ENCODE assay signal across 20 cellular contexts in genomic region chr17:82452162-82452561, GRCh38. TPM values are rescaled to one million over a fixed set of nuclear protein-coding genes. Genes with fewer than 3 reads are reported as not detected.
DNase-seq lines count a peak whose midpoint lies in the region; ATAC-seq, FAIRE-seq and TF ChIP-seq lines count a peak whose summit lies in the region.
"Had no signal": no experiment of that assay in that cellular context is flagged by ENCODE, and none has a peak within 500 bp of the region (broad histone marks: within the 10 kb centered on the region; RNA-seq: fewer than 3 reads in every experiment).

No MANE protein-coding gene starts in this region.

- CTCF ChIA-PET in activated CD4-positive, alpha-beta memory T cell treated with anti-CD3 and anti-CD28 coated beads for 36 hours (lab: Charles Lee) = no interaction called here

- H3K4me1 ChIP-seq in spleen (peaks cover 11 to 70% (median 49%) of the 10 kb centered on the region in 6 donors), GM23338 (ENCODE audit: insufficient read depth) (peaks cover 17% of the 10 kb centered on the region; the same call in 1 of the 2 replicates)

- H3K27ac ChIP-seq in spleen (peak overlapping the region in 7 of 8 donors; percentile 94 to 100 (median 99)), GM23338 (ENCODE audit: low read depth) (no peak overlapping the region)
- H3K27ac ChIP-seq: foreskin keratinocyte had no signal

- H3K9me3 ChIP-seq in spleen = no peaks in the 10 kb centered on the region
- H3K9me3 ChIP-seq: Caco-2, mucosa of descending colon, vagina had no signal

- peaks cover 31% of the 10 kb centered on the region for H3K4me1 Mint-ChIP-seq in activated T-cell treated with anti-CD3 and anti-CD28 coated beads, Interleukin-2, amount 50 U/mL, for 72 hours (ENCODE audit: low read depth)
- H3K4me1 Mint-ChIP-seq in activated CD4-positive, alpha-beta memory T cell treated with anti-CD3 and anti-CD28 coated beads for 36 hours (ENCODE audit: low read depth) = peaks cover 46% of the 10 kb centered on the region
- peaks cover 22% of the 10 kb centered on the region for H3K4me1 Mint-ChIP-seq in endothelial cell (ENCODE audit: unreplicated experiment)
- peaks cover 19% of the 10 kb centered on the region for H3K4me1 Mint-ChIP-seq in GM23338

- H3K27ac Mint-ChIP-seq in activated T-cell treated with anti-CD3 and anti-CD28 coated beads, Interleukin-2, amount 50 U/mL, for 72 hours = peak overlapping the region; percentile 99
- H3K27ac Mint-ChIP-seq in activated CD4-positive, alpha-beta memory T cell treated with anti-CD3 and anti-CD28 coated beads for 36 hours = peak overlapping the region; percentile 99
- H3K27ac Mint-ChIP-seq in endothelial cell (ENCODE audit: unreplicated experiment) (no peak overlapping the region), GM23338 (no peak overlapping the region)

- DNase-seq in activated T-cell treated with anti-CD3 and anti-CD28 coated beads, Interleukin-2, amount 50 U/mL, for 72 hours = no peak
- DNase-seq in activated T-cell treated with anti-CD3 and anti-CD28 coated beads for 4 hours (no peak), endothelial cell (ENCODE audit: low spot score) (no peak), spleen (no peak), HTR-8/SVneo (ENCODE audit: insufficient read length, low spot score) (no peak), GM23338 (ENCODE audit: low spot score) (no peak)
- no peak for DNase-seq in activated CD4-positive, alpha-beta memory T cell treated with anti-CD3 and anti-CD28 coated beads for 36 hours
- DNase-seq: Caco-2; foreskin keratinocyte; left colon; mucosa of descending colon; NCI-H1048; NCI-H2081; NCI-H526 treated with DMSO at 0.1 percent for 48 hours; OCI-M1; stimulated activated CD4-positive, alpha-beta T cell treated with anti-CD3 and anti-CD28 coated beads, Interleukin-12 subunit alpha, Interleukin-12 subunit beta, amount 100 ng/mL, for 4 hours; stimulated activated naive CD8-positive, alpha-beta T cell treated with anti-CD3 and anti-CD28 coated beads, Interleukin-15, Interleukin-2, amounts not matched to agents 100 U/mL and 50 U/mL, for 24 hours had no signal

- POLR2A ChIA-PET in activated CD4-positive, alpha-beta memory T cell treated with anti-CD3 and anti-CD28 coated beads for 36 hours (lab: Charles Lee) = interaction anchor here (1.1 kb wide), 1 partner anchor 154 kb away, joined by 3 read pairs; no protein-coding TSS in a partner anchor

- H3K4me3 Mint-ChIP-seq in activated T-cell treated with anti-CD3 and anti-CD28 coated beads, Interleukin-2, amount 50 U/mL, for 72 hours = peak overlapping the region; percentile 97 to 98
- H3K4me3 Mint-ChIP-seq in activated CD4-positive, alpha-beta memory T cell treated with anti-CD3 and anti-CD28 coated beads for 36 hours = peak overlapping the region; percentile 85
- H3K4me3 Mint-ChIP-seq in endothelial cell (ENCODE audit: unreplicated experiment) (peak overlapping the region; percentile 42), GM23338 (no peak overlapping the region)

- H4K20me1 ChIP-seq in GM23338 (replicated peaks; ENCODE audit: insufficient read depth) = no peaks in the 10 kb centered on the region; the same call in 1 of the 2 replicates

- H3K79me2 ChIP-seq in GM23338 (replicated peaks; ENCODE audit: insufficient read depth) = 0 out of 2 replicates have a peak, but pooled peaks cover 5% of the 10 kb centered on the region

- no peak for FAIRE-seq in HTR-8/SVneo (lab: Jason Lieb, UNC)
- FAIRE-seq: colon had no signal

- 90 to 97% (median 91%) methylated on average over 3 of the region's 3 CpGs for WGBS in spleen, 5 donors

- H3K9me3 Mint-ChIP-seq in activated T-cell treated with anti-CD3 and anti-CD28 coated beads, Interleukin-2, amount 50 U/mL, for 72 hours = peaks cover 0 to 3% of the 10 kb centered on the region in 2 donors
- no peaks in the 10 kb centered on the region for H3K9me3 Mint-ChIP-seq in activated CD4-positive, alpha-beta memory T cell treated with anti-CD3 and anti-CD28 coated beads for 36 hours
- no peaks in the 10 kb centered on the region for H3K9me3 Mint-ChIP-seq in endothelial cell (ENCODE audit: unreplicated experiment)
- peaks cover 39% of the 10 kb centered on the region for H3K9me3 Mint-ChIP-seq in GM23338

- TF ChIP-seq CTCF in endothelial cell (IDR thresholded peaks at IDR 0.05; ENCODE audit: unreplicated experiment) (no peak), spleen (IDR thresholded peaks at IDR 0.05 in 8 of 11, conservative IDR thresholded peaks at IDR 0.05 in 3 of 11) (no peak), GM23338 (conservative IDR thresholded peaks at IDR 0.05; ENCODE audit: low read depth in 2 of 2) (no peak)

- intact Hi-C loops in activated CD4-positive, alpha-beta memory T cell treated with anti-CD3 and anti-CD28 coated beads for 36 hours (cut with micrococcal nuclease) = loop anchor here (10.0 kb wide), 1 partner anchor 357 kb away; the partner anchor contains the start of gene FASN
- intact Hi-C loops in spleen (cut with DNase I; ENCODE audit: low total_unique reads) = no loop called here

- H3K36me3 Mint-ChIP-seq in activated T-cell treated with anti-CD3 and anti-CD28 coated beads, Interleukin-2, amount 50 U/mL, for 72 hours (ENCODE audit: insufficient read depth in 2 of 2) = peaks cover 12 to 17% of the 10 kb centered on the region in 2 donors
- H3K36me3 Mint-ChIP-seq in activated CD4-positive, alpha-beta memory T cell treated with anti-CD3 and anti-CD28 coated beads for 36 hours = peaks cover 23% of the 10 kb centered on the region
- H3K36me3 Mint-ChIP-seq in endothelial cell (ENCODE audit: low read depth, unreplicated experiment) (peaks cover 5% of the 10 kb centered on the region), GM23338 (ENCODE audit: low read depth) (peaks cover 3% of the 10 kb centered on the region; the same call in 2 of the 3 replicates)

- no peak overlapping the region for H3K4me2 ChIP-seq in GM23338

- H3K36me3 ChIP-seq in spleen = peaks cover 0 to 10% (median 7%) of the 10 kb centered on the region in 6 donors
- H3K36me3 ChIP-seq in GM23338 (ENCODE audit: insufficient read depth) = no peaks in the 10 kb centered on the region
- H3K36me3 ChIP-seq: vagina had no signal

- no peaks in the 10 kb centered on the region for H3K27me3 ChIP-seq in spleen (replicated peaks in 1 of 7)
- H3K27me3 ChIP-seq in GM23338 (ENCODE audit: insufficient read depth) = no peaks in the 10 kb centered on the region
- H3K27me3 ChIP-seq: foreskin keratinocyte, vagina had no signal

- no peaks in the 10 kb centered on the region; the same call in 1 of the 2 replicates for H3K9me2 ChIP-seq in GM23338 (ENCODE audit: insufficient read depth)

- H2AFZ ChIP-seq in GM23338 = no peak overlapping the region

- H3K27me3 Mint-ChIP-seq in activated T-cell treated with anti-CD3 and anti-CD28 coated beads, Interleukin-2, amount 50 U/mL, for 72 hours (ENCODE audit: low read depth) = no peaks in the 10 kb centered on the region
- no peaks in the 10 kb centered on the region for H3K27me3 Mint-ChIP-seq in activated CD4-positive, alpha-beta memory T cell treated with anti-CD3 and anti-CD28 coated beads for 36 hours
- H3K27me3 Mint-ChIP-seq in endothelial cell (ENCODE audit: unreplicated experiment) = peaks cover 9% of the 10 kb centered on the region
- H3K27me3 Mint-ChIP-seq in GM23338 (ENCODE audit: insufficient read depth, low read depth, poor library complexity) = peaks cover 11% of the 10 kb centered on the region

- ATAC-seq in activated T-cell treated with anti-CD3 and anti-CD28 coated beads, Interleukin-2, amount 50 U/mL, for 72 hours (replicated peaks in 1 of 2) = no peak
- ATAC-seq in HG02610 (IDR thresholded peaks at IDR 0.05; ENCODE audit: unreplicated experiment) (no peak), GM23338 (no peak)
- ATAC-seq: foreskin keratinocyte; left colon; mucosa of descending colon; stimulated activated naive CD8-positive, alpha-beta T cell treated with anti-CD3 and anti-CD28 coated beads, Interleukin-15, Interleukin-2, amounts not matched to agents 100 U/mL and 50 U/mL, for 24 hours had no signal

- H3F3A ChIP-seq in GM23338 (replicated peaks; ENCODE audit: low read depth) = 0 out of 2 replicates have a peak, but pooled peaks cover 3% of the 10 kb centered on the region

- H3K4me3 ChIP-seq in spleen = no peak overlapping the region
- no peak overlapping the region for H3K4me3 ChIP-seq in GM23338
- H3K4me3 ChIP-seq: mucosa of descending colon, vagina had no signal

- TF ChIP-seq POLR2A in spleen (IDR thresholded peaks at IDR 0.05) = no peak

RNA-seq across cellular contexts. Expression of gene CYBC1, which starts 1.6 kb away (rescaled TPM):
- 100 to 1,000 TPM; 256 to 300 TPM for total RNA-seq in activated T-cell treated with anti-CD3 and anti-CD28 coated beads, Interleukin-2, amount 50 U/mL, for 72 hours
- 100 to 1,000 TPM; 333 to 343 TPM for total RNA-seq in activated CD4-positive, alpha-beta memory T cell treated with anti-CD3 and anti-CD28 coated beads for 36 hours
- total RNA-seq in endothelial cell (ENCODE audit: unreplicated experiment) = 75.7 TPM
- 100 to 1,000 TPM; 225 to 333 (median 288) TPM for total RNA-seq in spleen
- 100 to 1,000 TPM; 105 to 192 (median 132) TPM for polyA plus RNA-seq in spleen
- 61.2 and 72.4 TPM in 2 replicates for total RNA-seq in GM23338 (2014; rRNA removed; shearing (Covaris generic))
- polyA plus RNA-seq in GM23338 (2016; fragmentation: Nextera tagmentation; extraction: Ambion mirVana) = 22.5 and 24.7 TPM in 2 replicates

RNA-seq across cellular contexts. Expression of gene NARF, which starts 6.4 kb away (rescaled TPM):
- 100 to 1,000 TPM in 1 of 2 donors, 10 to 100 TPM in 1; 90.4 to 120 TPM for total RNA-seq in activated T-cell treated with anti-CD3 and anti-CD28 coated beads, Interleukin-2, amount 50 U/mL, for 72 hours
- total RNA-seq in activated CD4-positive, alpha-beta memory T cell treated with anti-CD3 and anti-CD28 coated beads for 36 hours = 100 to 1,000 TPM; 101 to 110 TPM
- total RNA-seq in endothelial cell (ENCODE audit: unreplicated experiment) (88.7 TPM), spleen (100 to 1,000 TPM in 3 of 7 donors, 10 to 100 TPM in 4; 59.5 to 127 (median 93.0) TPM)
- polyA plus RNA-seq in spleen (100 to 1,000 TPM in 2 of 3 donors, 10 to 100 TPM in 1; 75.7 to 117 (median 116) TPM), GM23338 (2016; fragmentation: Nextera tagmentation; extraction: Ambion mirVana) (67.1 and 69.5 TPM in 2 replicates)
- 66.1 and 83.8 TPM in 2 replicates for total RNA-seq in GM23338 (2014; rRNA removed; shearing (Covaris generic))

RNA-seq across cellular contexts. Expression of gene OGFOD3, which starts 33.8 kb away (rescaled TPM):
- 10 to 100 TPM; 17.2 to 17.7 TPM for total RNA-seq in activated T-cell treated with anti-CD3 and anti-CD28 coated beads, Interleukin-2, amount 50 U/mL, for 72 hours
- 10 to 100 TPM; 29.7 to 32.2 TPM for total RNA-seq in activated CD4-positive, alpha-beta memory T cell treated with anti-CD3 and anti-CD28 coated beads for 36 hours
- total RNA-seq in endothelial cell (ENCODE audit: unreplicated experiment) = 15.7 TPM
- total RNA-seq in spleen = 10 to 100 TPM; 21.3 to 28.1 (median 23.1) TPM
- polyA plus RNA-seq in spleen = 10 to 100 TPM; 10.3 to 17.9 (median 12.9) TPM
- total RNA-seq in GM23338 (2014; rRNA removed; shearing (Covaris generic)) = 24.6 and 30.8 TPM in 2 replicates
- polyA plus RNA-seq in GM23338 (2016; fragmentation: Nextera tagmentation; extraction: Ambion mirVana) = 9.6 and 10.6 TPM in 2 replicates

RNA-seq across cellular contexts. Expression of gene HEXD, which starts 34.0 kb away (rescaled TPM):
- total RNA-seq in activated T-cell treated with anti-CD3 and anti-CD28 coated beads, Interleukin-2, amount 50 U/mL, for 72 hours = 10 to 100 TPM; 26.4 to 26.7 TPM
- total RNA-seq in activated CD4-positive, alpha-beta memory T cell treated with anti-CD3 and anti-CD28 coated beads for 36 hours = 10 to 100 TPM; 21.7 to 26.0 TPM
- total RNA-seq in endothelial cell (ENCODE audit: unreplicated experiment) = 22.0 TPM
- 10 to 100 TPM; 62.3 to 88.0 (median 73.5) TPM for total RNA-seq in spleen
- polyA plus RNA-seq in spleen = 100 to 1,000 TPM in 2 of 3 donors, 10 to 100 TPM in 1; 86.3 to 272 (median 257) TPM
- 23.1 and 31.1 TPM in 2 replicates for total RNA-seq in GM23338 (2014; rRNA removed; shearing (Covaris generic))
- 11.0 and 11.9 TPM in 2 replicates for polyA plus RNA-seq in GM23338 (2016; fragmentation: Nextera tagmentation; extraction: Ambion mirVana)

Comparison
In these comparisons a context has a peak if more than half of its experiments do, and no peak if none do; other contexts are left out.
1. H3K27ac Mint-ChIP-seq: peak in activated T-cell treated with anti-CD3 and anti-CD28 coated beads, Interleukin-2, amount 50 U/mL, for 72 hours (single experiment) and activated CD4-positive, alpha-beta memory T cell treated with anti-CD3 and anti-CD28 coated beads for 36 hours (single experiment); none in endothelial cell (single experiment) and GM23338 (single experiment).